In the genomic region with DNA sequence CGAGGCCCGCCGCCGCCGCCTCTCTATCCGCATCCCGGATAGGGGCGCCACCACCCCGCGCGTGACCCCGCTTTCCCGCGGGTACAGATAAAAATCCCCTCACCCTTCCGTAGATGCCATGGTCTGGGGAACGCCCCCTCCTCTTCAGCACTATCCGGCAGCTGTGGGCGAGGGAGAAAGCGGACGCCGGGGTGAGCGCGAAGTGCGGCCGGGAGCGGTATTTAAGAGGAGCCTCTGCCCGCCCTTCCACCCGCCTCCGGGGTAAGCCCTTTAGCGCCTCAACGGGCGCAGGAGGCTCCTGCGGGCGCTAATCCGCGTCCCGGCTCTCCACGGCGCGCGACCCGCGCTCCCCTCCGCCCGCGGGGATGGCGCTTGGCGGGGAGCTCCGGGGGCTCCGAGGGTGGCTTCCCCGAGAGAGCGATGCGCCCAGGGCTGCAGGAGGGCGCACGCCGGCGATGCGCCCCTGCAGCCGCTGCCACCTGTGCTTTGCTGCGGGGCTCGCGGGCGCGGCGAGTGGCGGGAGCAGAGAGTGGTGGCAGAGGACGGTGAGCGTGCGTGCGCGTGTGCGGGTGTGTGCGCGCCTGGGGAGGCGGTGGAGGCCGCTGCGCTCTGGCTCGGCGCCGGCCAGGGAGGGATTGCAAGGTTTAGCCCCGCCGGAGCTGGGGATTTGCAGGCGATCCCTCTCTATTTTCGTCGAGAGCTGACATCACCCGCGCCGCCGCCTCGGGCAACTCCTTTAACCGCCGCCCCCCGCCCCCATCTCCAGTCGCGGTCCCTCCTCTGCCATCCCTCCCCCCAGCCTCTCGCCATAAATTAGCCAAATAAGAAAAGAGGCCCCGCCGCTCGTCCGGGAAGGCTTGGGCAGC, we compare ENCODE assay signal across 1 cellular context.
TF ChIP-seq lines count a peak whose summit lies in the region.

SLC1A2 (minus strand) TSS at position 712 of the 866 bp plus-strand sequence; CDS start at position 120, 592 bp downstream.

TF ChIP-seq in SK-N-SH treated with all-trans-retinoic acid at 6 μM for 48 hours, 23 proteins besides CTCF, POLR2A, EP300 and RAD21 (continued from another document):
- TF ChIP-seq CREB5 (CRISPR knock-in tag; IDR thresholded peaks at IDR 0.05; ENCODE audit: low read depth) (no peak), SNAI2 (CRISPR knock-in tag; IDR thresholded peaks at IDR 0.05) (no peak), ZFP3 (CRISPR knock-in tag; IDR thresholded peaks at IDR 0.05) (no peak), TOX (CRISPR knock-in tag; IDR thresholded peaks at IDR 0.05; ENCODE audit: borderline replicate concordance) (no peak), PPARA (CRISPR knock-in tag; IDR thresholded peaks at IDR 0.05; ENCODE audit: borderline replicate concordance) (no peak)
- TF ChIP-seq, protein P1, sequence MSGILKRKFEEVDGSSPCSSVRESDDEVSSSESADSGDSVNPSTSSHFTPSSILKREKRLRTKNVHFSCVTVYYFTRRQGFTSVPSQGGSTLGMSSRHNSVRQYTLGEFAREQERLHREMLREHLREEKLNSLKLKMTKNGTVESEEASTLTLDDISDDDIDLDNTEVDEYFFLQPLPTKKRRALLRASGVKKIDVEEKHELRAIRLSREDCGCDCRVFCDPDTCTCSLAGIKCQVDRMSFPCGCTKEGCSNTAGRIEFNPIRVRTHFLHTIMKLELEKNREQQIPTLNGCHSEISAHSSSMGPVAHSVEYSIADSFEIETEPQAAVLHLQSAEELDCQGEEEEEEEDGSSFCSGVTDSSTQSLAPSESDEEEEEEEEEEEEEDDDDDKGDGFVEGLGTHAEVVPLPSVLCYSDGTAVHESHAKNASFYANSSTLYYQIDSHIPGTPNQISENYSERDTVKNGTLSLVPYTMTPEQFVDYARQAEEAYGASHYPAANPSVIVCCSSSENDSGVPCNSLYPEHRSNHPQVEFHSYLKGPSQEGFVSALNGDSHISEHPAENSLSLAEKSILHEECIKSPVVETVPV (CRISPR knock-in tag; IDR thresholded peaks at IDR 0.05): no peak
